26 cellular contexts compared by ENCODE assay signal in the genomic region with DNA sequence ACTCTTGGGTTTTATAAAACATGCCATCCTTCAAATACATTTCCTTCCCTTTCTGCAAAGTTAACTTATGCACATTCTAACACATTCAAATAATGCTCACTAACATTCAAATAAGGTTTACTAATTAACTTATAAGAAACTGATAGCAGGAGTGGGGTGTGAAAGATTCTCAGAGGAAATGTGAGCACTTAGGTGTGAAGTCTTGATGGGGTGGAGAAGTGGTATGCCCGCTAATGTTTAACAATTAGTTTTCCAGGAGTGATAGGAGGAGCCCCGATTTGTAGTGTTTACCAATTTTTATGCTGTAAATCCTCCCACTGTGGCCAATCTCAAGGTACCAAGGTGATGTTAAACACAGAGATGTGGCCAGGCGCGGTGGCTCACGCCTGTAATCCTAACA.
"Had no signal": no experiment of that assay in that cellular context is flagged by ENCODE, and none has a peak within 500 bp of the region (broad histone marks: within the 10 kb centered on the region; RNA-seq: fewer than 3 reads in every experiment).

No MANE protein-coding gene starts in this region.

- H3K4me1 Mint-ChIP-seq: activated T-helper 17 cell treated with anti-CD3 and anti-CD28 coated beads, Interleukin-2, amount 50 U/mL, for 72 hours; T-helper 17 cell had no signal

- H3K27ac ChIP-seq: body of pancreas, breast epithelium, cardiac muscle cell, colonic mucosa, esophagus muscularis mucosa, foreskin keratinocyte, gastrocnemius medialis, heart left ventricle, WERI-Rb-1 had no signal

- DNase-seq: activated B cell treated with CpG ODN at 0.5 μM for 24 hours; activated CD4-positive, alpha-beta T cell treated with anti-CD3 and anti-CD28 coated beads, Interleukin-2, amount 50 U/mL, for 1 hour; activated CD8-positive, alpha-beta memory T cell treated with anti-CD3 and anti-CD28 coated beads for 24 hours; activated effector memory CD4-positive, alpha-beta T cell treated with Interleukin-2 at 50 U/mL for 16 hours; activated gamma-delta T cell treated with Interleukin-2 at 50 U/mL for 16 hours; activated naive CD4-positive, alpha-beta T cell treated with anti-CD3 and anti-CD28 coated beads, Interleukin-2, amount 50 U/mL, for 16 hours; activated naive CD4-positive, alpha-beta T cell treated with Interleukin-2 at 50 U/mL for 16 hours; activated T-cell treated with anti-CD3 and anti-CD28 coated beads, Interleukin-2, amount 50 U/mL, for 4 hours; central memory CD4-positive, alpha-beta T cell; colonic mucosa; effector CD8-positive, alpha-beta T cell; foreskin keratinocyte; gastrocnemius medialis; glutamatergic neuron; T-helper 1 cell; T-helper 17 cell had no signal

- H3K4me1 ChIP-seq: body of pancreas, breast epithelium, colonic mucosa, foreskin keratinocyte had no signal

- H3K4me3 Mint-ChIP-seq: activated B cell treated with CpG ODN at 0.5 μM for 24 hours; activated CD8-positive, alpha-beta T cell treated with anti-CD3 and anti-CD28 coated beads for 36 hours; activated naive CD8-positive, alpha-beta T cell; activated T-cell treated with anti-CD3 and anti-CD28 coated beads, Interleukin-2, amount 50 U/mL, for 4 hours; activated T-helper 17 cell treated with anti-CD3 and anti-CD28 coated beads, Interleukin-2, amount 50 U/mL, for 72 hours; T-helper 17 cell had no signal

- H3K9me3 Mint-ChIP-seq: activated B cell treated with CpG ODN at 0.5 μM for 24 hours; activated CD8-positive, alpha-beta T cell treated with anti-CD3 and anti-CD28 coated beads for 36 hours; activated T-cell treated with anti-CD3 and anti-CD28 coated beads, Interleukin-2, amount 50 U/mL, for 4 hours; activated T-helper 17 cell treated with anti-CD3 and anti-CD28 coated beads, Interleukin-2, amount 50 U/mL, for 72 hours had no signal

- H3K4me3 ChIP-seq: body of pancreas, breast epithelium, cardiac muscle cell, colonic mucosa, esophagus muscularis mucosa, gastrocnemius medialis, heart left ventricle had no signal

- H3K27me3 Mint-ChIP-seq: activated B cell treated with CpG ODN at 0.5 μM for 24 hours; activated CD8-positive, alpha-beta T cell treated with anti-CD3 and anti-CD28 coated beads for 36 hours; activated naive CD8-positive, alpha-beta T cell; activated T-helper 17 cell treated with anti-CD3 and anti-CD28 coated beads, Interleukin-2, amount 50 U/mL, for 72 hours had no signal

- H3K9me3 ChIP-seq: body of pancreas, breast epithelium, colonic mucosa, esophagus muscularis mucosa, gastrocnemius medialis, heart left ventricle had no signal

- H3K27ac Mint-ChIP-seq: activated B cell treated with CpG ODN at 0.5 μM for 24 hours; activated CD8-positive, alpha-beta T cell treated with anti-CD3 and anti-CD28 coated beads for 36 hours; activated naive CD8-positive, alpha-beta T cell; activated T-helper 17 cell treated with anti-CD3 and anti-CD28 coated beads, Interleukin-2, amount 50 U/mL, for 72 hours; T-helper 17 cell had no signal

- ATAC-seq: activated CD4-positive, CD25-positive, alpha-beta regulatory T cell treated with anti-CD3 and anti-CD28 coated beads, Interleukin-2, amount 50 U/mL, for 24 hours; activated CD8-positive, alpha-beta T cell treated with anti-CD3 and anti-CD28 coated beads for 36 hours; activated T-cell treated with anti-CD3 and anti-CD28 coated beads, Interleukin-2, amount 50 U/mL, for 4 hours; activated T-helper 17 cell treated with anti-CD3 and anti-CD28 coated beads, Interleukin-2, amount 50 U/mL, for 72 hours; body of pancreas; gastrocnemius medialis; T-helper 17 cell had no signal

- H3K36me3 Mint-ChIP-seq: activated naive CD8-positive, alpha-beta T cell had no signal

- H3K27me3 ChIP-seq: body of pancreas, breast epithelium, cardiac muscle cell, colonic mucosa, esophagus muscularis mucosa, foreskin keratinocyte, gastrocnemius medialis, heart left ventricle had no signal
